8 cellular contexts compared by ENCODE assay signal in genomic region chr1:51501218-51501630, GRCh38.
DNase-seq lines count a peak whose midpoint lies in the region; ATAC-seq and TF ChIP-seq lines count a peak whose summit lies in the region.
"Not testable (repeated sequence)": the region's sequence is repeated elsewhere in the genome, so short reads cannot be mapped to it uniquely, and the experiment has no call there.

No MANE protein-coding gene starts in this region.

- ATAC-seq in GM18909 (IDR thresholded peaks at IDR 0.05; ENCODE audit: poor library complexity, unreplicated experiment) (peak; percentile 71), GM21515 (IDR thresholded peaks at IDR 0.05; ENCODE audit: unreplicated experiment) (peak; percentile 60), HG02938 (IDR thresholded peaks at IDR 0.05; ENCODE audit: unreplicated experiment) (peak; percentile 66), HG03442 (IDR thresholded peaks at IDR 0.05; ENCODE audit: unreplicated experiment) (peak; percentile 63)

- H3K27me3 ChIP-seq in GM06990 (replicated peaks; ENCODE audit: control insufficient read depth, insufficient read depth, low read length), result not testable (repeated sequence)

- not testable (repeated sequence) for H3K36me3 ChIP-seq in GM06990 (ENCODE audit: control insufficient read depth, insufficient read depth, low read length)

- DNase-seq in GM06990 (ENCODE audit: extremely low read depth, insufficient read length) (peak; percentile 79), SIG-M5 treated with dmso at 0.1 percent for 504 hours (lab: John Stamatoyannopoulos, UW; ENCODE audit: unreplicated experiment) (peak; percentile 31)
- peak; percentile 5 for DNase-seq in activated gamma-delta T cell treated with anti-CD3 and anti-CD28 coated beads, Interleukin-2, amount 50 U/mL, for 16 hours (ENCODE audit: low read depth)
- DNase-seq in stimulated activated CD4-positive, alpha-beta T cell treated with anti-CD3 and anti-CD28 coated beads, Interleukin-4, amount 100 ng/mL, for 24 hours, result peak; percentile 37

- not testable (repeated sequence) for TF ChIP-seq CTCF in GM06990 (IDR thresholded peaks at IDR 0.05; ENCODE audit: insufficient read depth, low read length, poor library complexity, severe bottlenecking)

- peak overlapping the region; percentile 15 for H3K4me3 ChIP-seq in GM06990 (replicated peaks; ENCODE audit: low read depth, low read length)

Comparison
In these comparisons a context has a peak if more than half of its experiments do, and no peak if none do; other contexts are left out.
1. Peak in every context shown above with its lines: DNase-seq, ATAC-seq and H3K4me3 ChIP-seq.
2. DNase-seq: peak in every context shown above with its lines; median percentile 79 in GM06990; 37 in stimulated activated CD4-positive, alpha-beta T cell treated with anti-CD3 and anti-CD28 coated beads, Interleukin-4, amount 100 ng/mL, for 24 hours; 31 in SIG-M5 treated with dmso at 0.1 percent for 504 hours; 5 in activated gamma-delta T cell treated with anti-CD3 and anti-CD28 coated beads, Interleukin-2, amount 50 U/mL, for 16 hours.